Comparison of ENCODE assay signal across 25 cellular contexts in the genomic region with DNA sequence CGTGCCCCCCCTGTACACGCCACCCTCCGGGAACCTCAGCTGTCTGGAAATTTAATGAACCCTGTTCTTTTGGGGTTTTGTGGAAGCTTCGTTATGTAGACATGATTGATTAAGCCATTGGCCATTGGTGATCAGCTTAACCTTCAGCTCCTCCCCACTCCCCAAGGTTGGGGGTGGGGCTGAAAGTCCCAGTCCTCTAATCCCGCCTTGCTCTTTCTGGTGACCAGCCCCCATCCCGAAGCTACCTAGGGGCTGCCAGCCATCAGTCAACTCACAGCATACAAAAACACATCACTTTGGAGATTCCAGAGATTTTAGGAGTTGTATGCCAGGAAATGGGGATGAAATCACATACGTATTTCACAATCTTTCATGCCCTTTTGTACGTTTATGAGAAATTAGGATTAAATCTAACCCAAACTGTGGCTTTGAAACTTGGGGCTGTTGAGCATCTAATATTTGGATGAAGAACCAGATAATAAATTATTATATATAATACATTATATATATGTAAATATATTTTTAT.
"Had no signal": no experiment of that assay in that cellular context is flagged by ENCODE, and none has a peak within 500 bp of the region (broad histone marks: within the 10 kb centered on the region; RNA-seq: fewer than 3 reads in every experiment).

No MANE protein-coding gene starts in this region.

- H3K4me2 ChIP-seq: smooth muscle cell had no signal

- H3K27me3 ChIP-seq: gastrocnemius medialis, upper lobe of left lung had no signal

- H3K4me3 ChIP-seq: coronary artery, gastrocnemius medialis, mucosa of descending colon, smooth muscle cell, upper lobe of left lung had no signal

- H3K9me3 ChIP-seq: gastrocnemius medialis, mucosa of descending colon, upper lobe of left lung had no signal

- H3K4me1 ChIP-seq: upper lobe of left lung had no signal

- H3K36me3 ChIP-seq: gastrocnemius medialis, upper lobe of left lung had no signal

- H3K27ac ChIP-seq: coronary artery, gastrocnemius medialis, upper lobe of left lung had no signal

- DNase-seq: activated CD4-positive, alpha-beta T cell treated with anti-CD3 and anti-CD28 coated beads for 4 hours; activated CD4-positive, alpha-beta T cell treated with anti-CD3 and anti-CD28 coated beads, Interleukin-2, amount 50 U/mL, for 48 hours; activated CD4-positive, CD25-positive, alpha-beta regulatory T cell; activated effector memory CD4-positive, alpha-beta T cell treated with Interleukin-2 at 50 U/mL for 16 hours; activated naive CD4-positive, alpha-beta T cell treated with anti-CD3 and anti-CD28 coated beads for 36 hours; activated naive CD8-positive, alpha-beta T cell treated with anti-CD3 and anti-CD28 coated beads, Interleukin-2, amount 10 ng/mL, durations not matched to agents 7 days and 5 days; activated T-cell treated with anti-CD3 and anti-CD28 coated beads, Interleukin-2, amount 50 U/mL, for 72 hours; amniotic stem cell; cerebellar nuclear complex; gastrocnemius medialis; hippocampal formation; left ventricle myocardium superior; nucleus accumbens; posterior cingulate gyrus; stimulated activated CD4-positive, alpha-beta T cell treated with anti-CD3 and anti-CD28 coated beads, Interleukin-15, amount 100 ng/mL, for 24 hours; stimulated activated CD8-positive, alpha-beta memory T cell treated with anti-CD3 and anti-CD28 coated beads, Interleukin-4, amount 100 ng/mL, for 48 hours; stimulated activated naive B cell treated with anti-CD40 and anti-IgM and Interleukin-4, amounts not matched to agents 10 μg/mL and 1 μg/mL and 100 μg/mL, for 72 hours; T-helper 9 cell; upper lobe of left lung had no signal

- FAIRE-seq: bronchial epithelial cell, endometrium, islet of Langerhans had no signal
